ENCODE assay signal across 20 cellular contexts in the genomic region with DNA sequence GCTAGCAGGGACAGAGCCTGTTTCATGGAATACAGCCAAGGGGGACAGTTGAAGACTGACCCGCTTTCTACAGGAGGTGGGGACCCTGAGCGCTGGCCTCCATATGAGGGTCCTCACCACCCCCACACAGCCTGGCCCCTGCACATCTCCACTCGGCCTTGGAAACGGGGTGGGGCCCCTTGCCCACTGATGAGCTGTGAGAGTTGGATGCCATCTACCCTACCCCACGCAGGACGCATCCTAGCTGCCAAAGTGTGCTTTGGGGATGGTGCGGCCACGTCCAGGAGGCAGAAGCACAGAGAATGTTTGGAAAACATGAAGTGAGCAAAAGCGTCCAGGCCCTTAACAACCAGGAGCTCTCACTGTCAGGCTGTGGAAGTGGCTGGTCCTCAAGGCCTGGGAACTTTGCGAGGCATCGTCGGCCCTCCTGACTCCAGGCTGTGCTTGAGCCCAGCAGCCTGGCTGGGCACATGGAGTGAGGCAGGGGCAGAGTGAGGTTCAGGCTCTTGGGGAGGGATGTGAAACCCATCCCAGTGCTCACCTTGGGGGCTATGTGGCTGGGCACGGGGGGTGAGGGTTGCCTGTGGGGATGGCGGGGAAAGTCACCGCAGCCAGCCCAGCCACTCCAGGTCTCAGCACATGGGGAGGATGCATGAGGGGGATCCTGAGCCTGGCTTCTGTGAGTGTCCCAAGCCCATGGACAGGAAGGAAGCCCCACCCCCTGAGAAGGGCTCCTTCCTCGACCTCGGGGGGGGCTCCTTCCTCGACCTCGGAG. TPM values are rescaled to one million over a fixed set of nuclear protein-coding genes. Genes with fewer than 3 reads are reported as not detected.
A peak's percentile ranks its signal among the peaks of the same experiment; 100 is the strongest.
DNase-seq lines count a peak whose midpoint lies in the region; ATAC-seq and TF ChIP-seq lines count a peak whose summit lies in the region.
"Had no signal": no experiment of that assay in that cellular context is flagged by ENCODE, and none has a peak within 500 bp of the region (broad histone marks: within the 10 kb centered on the region; RNA-seq: fewer than 3 reads in every experiment).

No MANE protein-coding gene starts in this region.

- ATAC-seq in Right ventricle myocardium superior (ENCODE audit: poor library complexity) (no peak), heart right ventricle (no peak), activated B cell treated with CpG ODN at 0.5 μM for 24 hours (ENCODE audit: low read depth) (no peak), thoracic aorta (ENCODE audit: insufficient number of reproducible peaks, low FRiP score, low read depth) (no peak)
- ATAC-seq: PC-3 had no signal

- DNase-seq in Right ventricle myocardium superior, result peak; percentile 24
- DNase-seq in heart right ventricle, result no peak
- peak; percentile 1 for DNase-seq in activated B cell treated with CpG ODN at 0.5 μM for 24 hours
- peak; percentile 86 for DNase-seq in mesenteric fat pad (ENCODE audit: low spot score)
- no peak for DNase-seq in thoracic aorta (ENCODE audit: low spot score)
- no peak for DNase-seq in tibial nerve (ENCODE audit: low spot score in 2 of 2)
- DNase-seq in SKM-1 treated with dmso at 0.1 percent for 144 hours (lab: John Stamatoyannopoulos, UW; ENCODE audit: unreplicated experiment), result no peak
- DNase-seq: COR-L47, GF-D8, HFFc6, MG63, NCI-H1092, NCI-H146, NCI-H2081, NCI-H748 treated with DMSO at 0.1 percent for 48 hours, PC-3 had no signal

- H3K27ac ChIP-seq in heart right ventricle, result no peak overlapping the region
- H3K27ac ChIP-seq in thoracic aorta, result peak overlapping the region in 1 of 2 donors; percentile 17
- H3K27ac ChIP-seq in tibial nerve, result no peak overlapping the region

- no peak overlapping the region for H3K27ac Mint-ChIP-seq in activated B cell treated with CpG ODN at 0.5 μM for 24 hours
- H3K27ac Mint-ChIP-seq: HFFc6 had no signal

- TF ChIP-seq CTCF in heart right ventricle (IDR thresholded peaks at IDR 0.05), result no peak
- TF ChIP-seq CTCF in activated B cell treated with CpG ODN at 0.5 μM for 24 hours (IDR thresholded peaks at IDR 0.05), result no peak
- no peak for TF ChIP-seq CTCF in thoracic aorta (IDR thresholded peaks at IDR 0.05)
- TF ChIP-seq CTCF in tibial nerve (IDR thresholded peaks at IDR 0.05), result no peak

- CTCF ChIA-PET in activated B cell treated with CpG ODN at 0.5 μM for 24 hours (lab: Charles Lee), result no interaction called here

- H3K9me3 ChIP-seq in heart right ventricle (no peaks in the 10 kb centered on the region), thoracic aorta (no peaks in the 10 kb centered on the region), tibial nerve (no peaks in the 10 kb centered on the region)
- H3K9me3 ChIP-seq: MG63 had no signal

- intact Hi-C loops in Right ventricle myocardium superior (cut with DNase I), result no loop called here
- intact Hi-C loops in heart right ventricle (cut with DNase I), result no loop called here
- intact Hi-C loops in activated B cell treated with CpG ODN at 0.5 μM for 24 hours (cut with micrococcal nuclease), result no loop called here

- H3K4me1 ChIP-seq in heart right ventricle, result no peaks in the 10 kb centered on the region
- peaks cover 9% of the 10 kb centered on the region in 2 donors for H3K4me1 ChIP-seq in thoracic aorta (ENCODE audit: control insufficient read depth in 1 of 2, low read depth in 2 of 2)
- H3K4me1 ChIP-seq in tibial nerve, result peaks cover 0 to 8% (median 0%) of the 10 kb centered on the region in 4 donors

- TF ChIP-seq POLR2A in tibial nerve (IDR thresholded peaks at IDR 0.05), result no peak

- H3K4me3 Mint-ChIP-seq in activated B cell treated with CpG ODN at 0.5 μM for 24 hours, result no peak overlapping the region
- H3K4me3 Mint-ChIP-seq: CD14-positive monocyte, HFFc6 had no signal

- H3K4me3 ChIP-seq in heart right ventricle, result no peak overlapping the region
- H3K4me3 ChIP-seq in thoracic aorta, result peak overlapping the region; percentile 36
- H3K4me3 ChIP-seq in tibial nerve, result no peak overlapping the region
- H3K4me3 ChIP-seq: MG63 had no signal

- POLR2A ChIA-PET in activated B cell treated with CpG ODN at 0.5 μM for 24 hours (lab: Charles Lee), result no interaction called here

- H3K36me3 Mint-ChIP-seq in activated B cell treated with CpG ODN at 0.5 μM for 24 hours (ENCODE audit: low read depth), result no peaks in the 10 kb centered on the region
- H3K36me3 Mint-ChIP-seq: CD14-positive monocyte had no signal

- no peak for TF ChIP-seq EP300 in tibial nerve (IDR thresholded peaks at IDR 0.05)

- H3K27me3 ChIP-seq in heart right ventricle, result peaks cover 0 to 51% (median 39%) of the 10 kb centered on the region in 7 donors
- H3K27me3 ChIP-seq in thoracic aorta (replicated peaks; ENCODE audit: insufficient read depth), result no peaks in the 10 kb centered on the region
- peaks cover 0 to 10% of the 10 kb centered on the region in 2 donors for H3K27me3 ChIP-seq in tibial nerve

- no peaks in the 10 kb centered on the region for H3K9me3 Mint-ChIP-seq in activated B cell treated with CpG ODN at 0.5 μM for 24 hours
- H3K9me3 Mint-ChIP-seq: CD14-positive monocyte had no signal

- H3K36me3 ChIP-seq in heart right ventricle (no peaks in the 10 kb centered on the region), thoracic aorta (no peaks in the 10 kb centered on the region), tibial nerve (no peaks in the 10 kb centered on the region)
- H3K36me3 ChIP-seq: MG63 had no signal

- 61 to 69% methylated on average over 19 of the region's 19 CpGs for WGBS in heart right ventricle, 2 donors
- 76 to 78% methylated on average over 13 to 16 of the region's 19 CpGs for WGBS in tibial nerve, 2 donors

- H3K27me3 Mint-ChIP-seq in activated B cell treated with CpG ODN at 0.5 μM for 24 hours, result no peaks in the 10 kb centered on the region

- H3K4me1 Mint-ChIP-seq in activated B cell treated with CpG ODN at 0.5 μM for 24 hours, result no peaks in the 10 kb centered on the region
- H3K4me1 Mint-ChIP-seq: CD14-positive monocyte had no signal

RNA-seq across cellular contexts. Expression of gene ACTRT2, which starts 14.8 kb away (rescaled TPM):
- total RNA-seq in Right ventricle myocardium superior, result not detected
- total RNA-seq in heart right ventricle, result not detected
- polyA plus RNA-seq in heart right ventricle, result not detected
- not detected in 2 replicates for total RNA-seq in activated B cell treated with CpG ODN at 0.5 μM for 24 hours
- total RNA-seq in mesenteric fat pad, result not detected
- not detected for total RNA-seq in thoracic aorta
- total RNA-seq in tibial nerve, result not detected
- total RNA-seq: Daoy, H4, HFFc6, NCI-H460, PC-3 had no signal
- polyA plus RNA-seq: CD14-positive monocyte had no signal

RNA-seq across cellular contexts. Expression of gene PRDM16, which starts 32.9 kb away (rescaled TPM):
- 14.2 TPM for total RNA-seq in Right ventricle myocardium superior
- 10 to 100 TPM; 11.7 to 25.9 (median 14.8) TPM for total RNA-seq in heart right ventricle
- 10 to 100 TPM in 1 of 2 donors, 1 to 10 TPM in 1; 4.1 to 16.8 TPM for polyA plus RNA-seq in heart right ventricle
- total RNA-seq in activated B cell treated with CpG ODN at 0.5 μM for 24 hours, result not detected in 2 replicates
- 3.9 TPM for total RNA-seq in mesenteric fat pad
- 10 to 100 TPM; 68.9 to 85.4 TPM for total RNA-seq in thoracic aorta
- total RNA-seq in tibial nerve, result 10 to 100 TPM in 3 of 4 donors, 1 to 10 TPM in 1; 5.9 to 41.7 (median 11.2) TPM
- total RNA-seq: HFFc6 had no signal
- polyA plus RNA-seq: CD14-positive monocyte had no signal

Comparison
In these comparisons a context has a peak if more than half of its experiments do, and no peak if none do; other contexts are left out.
1. DNase-seq: peak in Right ventricle myocardium superior (single experiment), activated B cell treated with CpG ODN at 0.5 μM for 24 hours (single experiment) and mesenteric fat pad (single experiment); none in heart right ventricle (0 of 2), thoracic aorta (single experiment), tibial nerve (0 of 2) and SKM-1 treated with dmso at 0.1 percent for 144 hours (single experiment).